ENCODE assay signal across 8 cellular contexts in genomic region chr1:27418326-27418761, GRCh38. TPM values are rescaled to one million over a fixed set of nuclear protein-coding genes. Genes with fewer than 3 reads are reported as not detected.
DNase-seq lines count a peak whose midpoint lies in the region; ATAC-seq, FAIRE-seq and TF ChIP-seq lines count a peak whose summit lies in the region.

No MANE protein-coding gene starts in this region.

- H3K27ac ChIP-seq in liver (ENCODE audit: low read depth in 1 of 2, low read length in 2 of 2) (no peak overlapping the region), HepG2 (ENCODE audit: extremely low read length, insufficient read depth, low read length) (no peak overlapping the region)

- no peaks in the 10 kb centered on the region for H3K9me3 ChIP-seq in liver (ENCODE audit: control insufficient read depth in 4 of 4, low read length in 3 of 4)
- H3K9me3 ChIP-seq in HepG2 (ENCODE audit: low read length) = no peaks in the 10 kb centered on the region

- no peaks in the 10 kb centered on the region for H3K27me3 Mint-ChIP-seq in IgD-negative memory B cell

- ATAC-seq in HepG2 = no peak

- H3K4me3 Mint-ChIP-seq in IgD-negative memory B cell = peak overlapping the region; percentile 14 to 88 (median 50)

- H3K4me1 ChIP-seq in liver (ENCODE audit: control insufficient read depth in 4 of 4, insufficient read depth in 4 of 4, low read length in 3 of 4) = peaks cover 0 to 3% (median under 1%) of the 10 kb centered on the region in 4 donors
- no peaks in the 10 kb centered on the region for H3K4me1 ChIP-seq in HepG2 (ENCODE audit: insufficient read depth, low read length)

- POLR2A ChIA-PET in HepG2 (lab: Yijun Ruan, JAX) = no interaction called here

- H3K4me3 ChIP-seq in liver (ENCODE audit: low read depth in 1 of 3, low read length in 3 of 3) (no peak overlapping the region), HepG2 (replicated peaks in 1 of 3; ENCODE audit: insufficient read depth in 1 of 3, low read depth in 2 of 3, low read length in 3 of 3) (no peak overlapping the region)

- peaks cover 5% of the 10 kb centered on the region for H3K79me2 ChIP-seq in HepG2 (ENCODE audit: insufficient read depth, low read length)

- DNase-seq in HepG2 (ENCODE audit: low spot score) (no peak), head of caudate nucleus (peak in 37 of 42 donors; percentile 45 to 88 (median 68)), posterior cingulate gyrus (peak in 8 of 10 donors; percentile 42 to 96 (median 66)), NCI-H146 treated with DMSO at 0.1 percent for 48 hours (lab: John Stamatoyannopoulos, UW; ENCODE audit: unreplicated experiment) (no peak), NCI-H510A treated with DMSO at 0.1 percent for 48 hours (lab: John Stamatoyannopoulos, UW) (no peak)
- DNase-seq in activated effector memory CD4-positive, alpha-beta T cell treated with anti-CD3 and anti-CD28 coated beads, Interleukin-2, amount 50 U/mL, for 16 hours = peak; percentile 85

- peak overlapping the region; percentile 70 to 91 (median 79) for H3K27ac Mint-ChIP-seq in IgD-negative memory B cell

- H3K9me3 Mint-ChIP-seq in IgD-negative memory B cell = no peaks in the 10 kb centered on the region

- FAIRE-seq in HepG2 (lab: Jason Lieb, UNC) = no peak

- H3K36me3 Mint-ChIP-seq in IgD-negative memory B cell = peaks cover 6% of the 10 kb centered on the region

- H3K36me3 ChIP-seq in liver (ENCODE audit: control insufficient read depth in 4 of 4, insufficient read depth in 3 of 4, low read depth in 1 of 4, low read length in 3 of 4) (peaks cover 9 to 44% (median 37%) of the 10 kb centered on the region in 4 donors), HepG2 (replicated peaks in 1 of 2; ENCODE audit: control insufficient read depth in 1 of 2, insufficient read depth in 2 of 2, low read length in 2 of 2) (peaks cover 22 to 62% of the 10 kb centered on the region in 2 experiments)

- TF ChIP-seq CTCF in liver (IDR thresholded peaks at IDR 0.05; ENCODE audit: low read depth, low read length, missing input control) = no peak
- TF ChIP-seq CTCF in HepG2 (CRISPR knock-in tag; IDR thresholded peaks at IDR 0.05) = no peak

- TF ChIP-seq RAD21 in liver (IDR thresholded peaks at IDR 0.05) (no peak), HepG2 (CRISPR knock-in tag; IDR thresholded peaks at IDR 0.05) (no peak)

- H3K4me1 Mint-ChIP-seq in IgD-negative memory B cell = peaks cover 39 to 45% (median 44%) of the 10 kb centered on the region in 3 donors

- CTCF ChIA-PET in HepG2 (lab: Yijun Ruan, JAX; ENCODE audit: low intra/inter-chr PET ratio, low total read pairs) = no interaction called here

- no TSS peak for BruUV-seq in HepG2 (replicated peaks; lab: Mats Ljungman, UMichigan)

- no peaks in the 10 kb centered on the region for H3K27me3 ChIP-seq in liver (ENCODE audit: control insufficient read depth in 4 of 4, insufficient read depth in 4 of 4, low read length in 3 of 4)
- H3K27me3 ChIP-seq in HepG2 (ENCODE audit: control insufficient read depth in 1 of 2, insufficient read depth in 2 of 2, low read length in 2 of 2) = no peaks in the 10 kb centered on the region

- intact Hi-C loops in HepG2 (cut with micrococcal nuclease; ENCODE audit: unreplicated experiment) = loop anchor here (5.0 kb wide), 1 partner anchor 74 kb away; the partner anchor contains the start of gene WASF2
- intact Hi-C loops in head of caudate nucleus (cut with DNase I) = loop anchor here (10.0 kb wide), 1 partner anchor 76 kb away; the partner anchor contains the start of gene WASF2
- intact Hi-C loops in posterior cingulate gyrus (cut with DNase I) = loop anchor here (5.0 kb wide), 1 partner anchor 184 kb away; the partner anchor contains the start of gene AHDC1

- 54% methylated on average over 8 of the region's 8 CpGs for WGBS in liver
- 78% methylated on average over 8 of the region's 8 CpGs for WGBS in HepG2 (ENCODE audit: low lambda C conversion rate)

- no peak overlapping the region for H3K4me2 ChIP-seq in HepG2 (ENCODE audit: low read depth, low read length)

- in situ Hi-C loops in HepG2 (cut with HindIII; ENCODE audit: extremely low pct_ligation_motif_present, low pct_unique_long_range_greater_than_20kb) = no loop called here

- H4K20me1 ChIP-seq in HepG2 (ENCODE audit: insufficient read depth, low read length) = no peaks in the 10 kb centered on the region

- no peak overlapping the region for H2AFZ ChIP-seq in HepG2 (ENCODE audit: low read length)

- no peak for TF ChIP-seq POLR2A in HepG2 (IDR thresholded peaks at IDR 0.05; ENCODE audit: insufficient read depth in 1 of 2, low read depth in 2 of 2, low read length in 2 of 2)

- H3K9ac ChIP-seq in liver (ENCODE audit: low read depth in 1 of 2, low read length in 2 of 2) (no peak overlapping the region), HepG2 (ENCODE audit: insufficient read depth, low read depth, low read length) (no peak overlapping the region)

- TF ChIP-seq EP300 in HepG2 (IDR thresholded peaks at IDR 0.05; ENCODE audit: low read depth in 2 of 2, low read length in 2 of 2) (no peak), HepG2 (CRISPR knock-in tag; IDR thresholded peaks at IDR 0.05; ENCODE audit: borderline replicate concordance) (no peak)

RNA-seq across cellular contexts. Expression of gene GPR3, which starts 25.9 kb away (rescaled TPM):
- total RNA-seq in liver = under 1 TPM in 1 of 2 donors, not detected in 1; under 0.01 TPM
- under 1 TPM in 1 of 2 donors, not detected in 1; 0.30 TPM for polyA plus RNA-seq in liver
- total RNA-seq in HepG2 (2016; rRNA removed; fragmentation: Illumina TruSeq; extraction: Trizol) = 0.88 and 1.00 TPM in 2 replicates
- total RNA-seq in HepG2 (2016; cell fraction: cytosol; rRNA removed; fragmentation: Illumina TruSeq; extraction: Trizol; ENCODE audit: low read depth) = 0.26 and 0.61 TPM in 2 replicates
- 0.62 and 1.2 TPM in 2 replicates for total RNA-seq in HepG2 (2016; cell fraction: insoluble cytoplasmic fraction; rRNA removed; fragmentation: Illumina TruSeq; extraction: Trizol)
- total RNA-seq in HepG2 (2016; cell fraction: membrane; rRNA removed; fragmentation: Illumina TruSeq; extraction: Trizol) = 1.4 and 1.5 TPM in 2 replicates
- total RNA-seq in HepG2 (2016; cell fraction: nucleus; rRNA removed; fragmentation: Illumina TruSeq; extraction: Trizol) = 1.2 and 1.3 TPM in 2 replicates
- polyA plus RNA-seq in HepG2 (2011; rRNA removed) = 2.6 and 2.7 TPM in 2 replicates
- polyA plus RNA-seq in HepG2 (2011; cell fraction: cytosol; rRNA removed) = 2.8 and 3.5 TPM in 2 replicates
- polyA plus RNA-seq in HepG2 (2011; cell fraction: nucleus; rRNA removed) = 2.1 and 2.9 TPM in 2 replicates
- polyA plus RNA-seq in HepG2 (2012) = 1.5 and 2.0 TPM in 2 replicates
- 1.1 TPM in 2 replicates for polyA plus RNA-seq in HepG2 (2016; cell fraction: cytosol; fragmentation: Illumina TruSeq; extraction: Trizol; ENCODE audit: low read depth)
- 1.2 and 1.5 TPM in 2 replicates for polyA plus RNA-seq in HepG2 (2016; cell fraction: insoluble cytoplasmic fraction; fragmentation: Illumina TruSeq; extraction: Trizol; ENCODE audit: low read depth)
- polyA plus RNA-seq in HepG2 (2016; cell fraction: membrane; fragmentation: Illumina TruSeq; extraction: Trizol; ENCODE audit: low read depth) = 1.9 and 2.4 TPM in 2 replicates
- polyA plus RNA-seq in HepG2 (2016; cell fraction: nucleus; fragmentation: Illumina TruSeq; extraction: Trizol; ENCODE audit: insufficient read depth, low read depth) = 2.8 TPM in 2 replicates
- polyA minus RNA-seq in HepG2 (2011; rRNA and poly(A)+ RNA removed; ENCODE audit: low replicate concordance) = 1.1 and 7.0 TPM in 2 replicates
- polyA minus RNA-seq in HepG2 (2011; cell fraction: cytosol; rRNA and poly(A)+ RNA removed) = 1.4 and 1.7 TPM in 2 replicates
- polyA minus RNA-seq in HepG2 (2011; cell fraction: nucleus; rRNA and poly(A)+ RNA removed) = 0.50 and 0.90 TPM in 2 replicates
- 0.16 TPM for polyA plus RNA-seq in IgD-negative memory B cell

RNA-seq across cellular contexts. Expression of gene CD164L2, which starts 35.2 kb away (rescaled TPM):
- total RNA-seq in liver (not detected), HepG2 (2016; rRNA removed; fragmentation: Illumina TruSeq; extraction: Trizol) (not detected in 2 replicates)
- polyA plus RNA-seq in liver (not detected), HepG2 (2011; rRNA removed) (not detected in 2 replicates), IgD-negative memory B cell (not detected)
- total RNA-seq in HepG2 (2016; cell fraction: cytosol; rRNA removed; fragmentation: Illumina TruSeq; extraction: Trizol; ENCODE audit: low read depth) = not detected in 2 replicates
- total RNA-seq in HepG2 (2016; cell fraction: insoluble cytoplasmic fraction; rRNA removed; fragmentation: Illumina TruSeq; extraction: Trizol) = not detected in 2 replicates
- total RNA-seq in HepG2 (2016; cell fraction: membrane; rRNA removed; fragmentation: Illumina TruSeq; extraction: Trizol) = not detected in 2 replicates
- total RNA-seq in HepG2 (2016; cell fraction: nucleus; rRNA removed; fragmentation: Illumina TruSeq; extraction: Trizol) = not detected in 2 replicates
- polyA plus RNA-seq in HepG2 (2011; cell fraction: cytosol; rRNA removed) = not detected in 2 replicates
- polyA plus RNA-seq in HepG2 (2011; cell fraction: nucleus; rRNA removed) = 0.17 and 0.21 TPM in 2 replicates
- not detected in 2 replicates for polyA plus RNA-seq in HepG2 (2012)
- not detected in 2 replicates for polyA plus RNA-seq in HepG2 (2016; cell fraction: cytosol; fragmentation: Illumina TruSeq; extraction: Trizol; ENCODE audit: low read depth)
- polyA plus RNA-seq in HepG2 (2016; cell fraction: insoluble cytoplasmic fraction; fragmentation: Illumina TruSeq; extraction: Trizol; ENCODE audit: low read depth) = not detected in 2 replicates
- not detected in 2 replicates for polyA plus RNA-seq in HepG2 (2016; cell fraction: membrane; fragmentation: Illumina TruSeq; extraction: Trizol; ENCODE audit: low read depth)
- polyA plus RNA-seq in HepG2 (2016; cell fraction: nucleus; fragmentation: Illumina TruSeq; extraction: Trizol; ENCODE audit: insufficient read depth, low read depth) = not detected in 2 replicates
- polyA minus RNA-seq in HepG2 (2011; rRNA and poly(A)+ RNA removed; ENCODE audit: low replicate concordance) = 0.16 TPM in 1 of 2 replicates, not detected in the other
- polyA minus RNA-seq in HepG2 (2011; cell fraction: cytosol; rRNA and poly(A)+ RNA removed) = not detected in 2 replicates
- polyA minus RNA-seq in HepG2 (2011; cell fraction: nucleus; rRNA and poly(A)+ RNA removed) = not detected in 2 replicates

RNA-seq across cellular contexts. Expression of gene FCN3, which starts 43.7 kb away (rescaled TPM):
- total RNA-seq in liver = 100 to 1,000 TPM in 1 of 2 donors, 10 to 100 TPM in 1; 87.3 to 146 TPM
- 100 to 1,000 TPM; 127 to 310 TPM for polyA plus RNA-seq in liver
- total RNA-seq in HepG2 (2016; rRNA removed; fragmentation: Illumina TruSeq; extraction: Trizol) = not detected in 2 replicates
- total RNA-seq in HepG2 (2016; cell fraction: cytosol; rRNA removed; fragmentation: Illumina TruSeq; extraction: Trizol; ENCODE audit: low read depth) = not detected in 2 replicates
- not detected in 2 replicates for total RNA-seq in HepG2 (2016; cell fraction: insoluble cytoplasmic fraction; rRNA removed; fragmentation: Illumina TruSeq; extraction: Trizol)
- total RNA-seq in HepG2 (2016; cell fraction: membrane; rRNA removed; fragmentation: Illumina TruSeq; extraction: Trizol) = not detected in 2 replicates
- total RNA-seq in HepG2 (2016; cell fraction: nucleus; rRNA removed; fragmentation: Illumina TruSeq; extraction: Trizol) = not detected in 2 replicates
- polyA plus RNA-seq in HepG2 (2011; rRNA removed) = not detected in 2 replicates
- polyA plus RNA-seq in HepG2 (2011; cell fraction: cytosol; rRNA removed) = not detected in 2 replicates
- not detected in 2 replicates for polyA plus RNA-seq in HepG2 (2011; cell fraction: nucleus; rRNA removed)
- polyA plus RNA-seq in HepG2 (2012) = not detected in 2 replicates
- not detected in 2 replicates for polyA plus RNA-seq in HepG2 (2016; cell fraction: cytosol; fragmentation: Illumina TruSeq; extraction: Trizol; ENCODE audit: low read depth)
- not detected in 2 replicates for polyA plus RNA-seq in HepG2 (2016; cell fraction: insoluble cytoplasmic fraction; fragmentation: Illumina TruSeq; extraction: Trizol; ENCODE audit: low read depth)
- not detected in 2 replicates for polyA plus RNA-seq in HepG2 (2016; cell fraction: membrane; fragmentation: Illumina TruSeq; extraction: Trizol; ENCODE audit: low read depth)
- polyA plus RNA-seq in HepG2 (2016; cell fraction: nucleus; fragmentation: Illumina TruSeq; extraction: Trizol; ENCODE audit: insufficient read depth, low read depth) = not detected in 2 replicates
- not detected in 2 replicates for polyA minus RNA-seq in HepG2 (2011; rRNA and poly(A)+ RNA removed; ENCODE audit: low replicate concordance)
- not detected in 2 replicates for polyA minus RNA-seq in HepG2 (2011; cell fraction: cytosol; rRNA and poly(A)+ RNA removed)
- polyA minus RNA-seq in HepG2 (2011; cell fraction: nucleus; rRNA and poly(A)+ RNA removed) = not detected in 2 replicates
- polyA plus RNA-seq in IgD-negative memory B cell = not detected

RNA-seq across cellular contexts. Expression of gene MAP3K6, which starts 51.6 kb away (rescaled TPM):
- total RNA-seq in liver = 1 to 10 TPM; 1.3 to 8.3 TPM
- polyA plus RNA-seq in liver = 1 to 10 TPM; 3.4 to 4.6 TPM
- total RNA-seq in HepG2 (2016; rRNA removed; fragmentation: Illumina TruSeq; extraction: Trizol) = 2.7 and 3.5 TPM in 2 replicates
- total RNA-seq in HepG2 (2016; cell fraction: cytosol; rRNA removed; fragmentation: Illumina TruSeq; extraction: Trizol; ENCODE audit: low read depth) = 0.62 and 2.3 TPM in 2 replicates
- 2.6 and 2.8 TPM in 2 replicates for total RNA-seq in HepG2 (2016; cell fraction: insoluble cytoplasmic fraction; rRNA removed; fragmentation: Illumina TruSeq; extraction: Trizol)
- 0.93 and 0.99 TPM in 2 replicates for total RNA-seq in HepG2 (2016; cell fraction: membrane; rRNA removed; fragmentation: Illumina TruSeq; extraction: Trizol)
- total RNA-seq in HepG2 (2016; cell fraction: nucleus; rRNA removed; fragmentation: Illumina TruSeq; extraction: Trizol) = 1.8 and 2.3 TPM in 2 replicates
- 2.7 and 3.2 TPM in 2 replicates for polyA plus RNA-seq in HepG2 (2011; rRNA removed)
- polyA plus RNA-seq in HepG2 (2011; cell fraction: cytosol; rRNA removed) = 1.2 and 1.4 TPM in 2 replicates
- 20.8 and 29.2 TPM in 2 replicates for polyA plus RNA-seq in HepG2 (2011; cell fraction: nucleus; rRNA removed)
- 0.97 and 2.1 TPM in 2 replicates for polyA plus RNA-seq in HepG2 (2012)
- polyA plus RNA-seq in HepG2 (2016; cell fraction: cytosol; fragmentation: Illumina TruSeq; extraction: Trizol; ENCODE audit: low read depth) = 0.44 and 1.2 TPM in 2 replicates
- 2.4 and 2.8 TPM in 2 replicates for polyA plus RNA-seq in HepG2 (2016; cell fraction: insoluble cytoplasmic fraction; fragmentation: Illumina TruSeq; extraction: Trizol; ENCODE audit: low read depth)
- polyA plus RNA-seq in HepG2 (2016; cell fraction: membrane; fragmentation: Illumina TruSeq; extraction: Trizol; ENCODE audit: low read depth) = 1.1 and 1.2 TPM in 2 replicates
- polyA plus RNA-seq in HepG2 (2016; cell fraction: nucleus; fragmentation: Illumina TruSeq; extraction: Trizol; ENCODE audit: insufficient read depth, low read depth) = 5.1 and 8.1 TPM in 2 replicates
- 5.7 and 12.4 TPM in 2 replicates for polyA minus RNA-seq in HepG2 (2011; rRNA and poly(A)+ RNA removed; ENCODE audit: low replicate concordance)
- polyA minus RNA-seq in HepG2 (2011; cell fraction: cytosol; rRNA and poly(A)+ RNA removed) = 0.59 and 1.5 TPM in 2 replicates
- 3.4 and 4.0 TPM in 2 replicates for polyA minus RNA-seq in HepG2 (2011; cell fraction: nucleus; rRNA and poly(A)+ RNA removed)
- polyA plus RNA-seq in IgD-negative memory B cell = 3.9 TPM

Comparison
In these comparisons a context has a peak if more than half of its experiments do, and no peak if none do; other contexts are left out.
1. RNA of gene FCN3, which starts 43.7 kb away (polyA plus RNA-seq): 127 to 310 TPM in liver; not detected in HepG2 and not detected in IgD-negative memory B cell (single experiment); every median in the first group is over 100 times any median in the second.
2. DNase-seq: peak in activated effector memory CD4-positive, alpha-beta T cell treated with anti-CD3 and anti-CD28 coated beads, Interleukin-2, amount 50 U/mL, for 16 hours (single experiment), head of caudate nucleus (37 of 42) and posterior cingulate gyrus (8 of 10); none in HepG2 (single experiment), NCI-H146 treated with DMSO at 0.1 percent for 48 hours (single experiment) and NCI-H510A treated with DMSO at 0.1 percent for 48 hours (single experiment).